ENCODE assay signal across 24 cellular contexts in genomic region chr10:82277591-82277990, GRCh38.
"Had no signal": no experiment of that assay in that cellular context is flagged by ENCODE, and none has a peak within 500 bp of the region (broad histone marks: within the 10 kb centered on the region; RNA-seq: fewer than 3 reads in every experiment).

No MANE protein-coding gene starts in this region.

- H3K9me3 Mint-ChIP-seq: activated CD4-positive, alpha-beta T cell treated with anti-CD3 and anti-CD28 coated beads, Interleukin-2, amount 10 ng/mL, durations not matched to agents 24 days and 14 days had no signal

- H3K27me3 ChIP-seq: ascending aorta, esophagus squamous epithelium, heart right ventricle, right lobe of liver, testis, upper lobe of left lung had no signal

- H3K27ac ChIP-seq: ascending aorta, esophagus squamous epithelium, heart right ventricle, psoas muscle, right lobe of liver, testis had no signal

- H3K4me3 Mint-ChIP-seq: activated CD4-positive, alpha-beta T cell treated with anti-CD3 and anti-CD28 coated beads, Interleukin-2, amount 10 ng/mL, durations not matched to agents 24 days and 14 days; activated CD8-positive, alpha-beta T cell treated with anti-CD3 and anti-CD28 coated beads, Interleukin-2, amount 10 ng/mL, durations not matched to agents 7 days and 5 days; activated T-cell treated with anti-CD3 and anti-CD28 coated beads, Interleukin-2, amount 50 U/mL, for 24 hours; dendritic cell treated with granulocyte-macrophage colony-stimulating factor and Interleukin-4, amounts not matched to agents 40 ng/mL and 50 ng/mL, for 4 days; immature natural killer cell; naive thymus-derived CD8-positive, alpha-beta T cell; stimulated activated effector memory CD8-positive, alpha-beta T cell treated with anti-CD3 and anti-CD28 coated beads, Interleukin-12 subunit alpha, Interleukin-12 subunit beta, amount 100 ng/mL, for 72 hours had no signal

- H3K4me3 ChIP-seq: ascending aorta, esophagus squamous epithelium, heart right ventricle, psoas muscle, right lobe of liver, testis, upper lobe of left lung had no signal

- H3K36me3 Mint-ChIP-seq: immature natural killer cell; naive thymus-derived CD8-positive, alpha-beta T cell; stimulated activated effector memory CD8-positive, alpha-beta T cell treated with anti-CD3 and anti-CD28 coated beads, Interleukin-12 subunit alpha, Interleukin-12 subunit beta, amount 100 ng/mL, for 72 hours had no signal

- H3K36me3 ChIP-seq: ascending aorta, esophagus squamous epithelium, heart right ventricle, right lobe of liver, upper lobe of left lung had no signal

- H3K27ac Mint-ChIP-seq: activated CD4-positive, alpha-beta T cell treated with anti-CD3 and anti-CD28 coated beads, Interleukin-2, amount 10 ng/mL, durations not matched to agents 24 days and 14 days; activated CD8-positive, alpha-beta T cell treated with anti-CD3 and anti-CD28 coated beads, Interleukin-2, amount 10 ng/mL, durations not matched to agents 7 days and 5 days; activated T-cell treated with anti-CD3 and anti-CD28 coated beads, Interleukin-2, amount 50 U/mL, for 24 hours; dendritic cell treated with granulocyte-macrophage colony-stimulating factor and Interleukin-4, amounts not matched to agents 40 ng/mL and 50 ng/mL, for 4 days; immature natural killer cell; naive thymus-derived CD8-positive, alpha-beta T cell; stimulated activated effector memory CD8-positive, alpha-beta T cell treated with anti-CD3 and anti-CD28 coated beads, Interleukin-12 subunit alpha, Interleukin-12 subunit beta, amount 100 ng/mL, for 72 hours had no signal

- DNase-seq: activated CD4-positive, alpha-beta T cell treated with anti-CD3 and anti-CD28 coated beads, Interleukin-2, amount 10 ng/mL, durations not matched to agents 24 days and 14 days; activated CD4-positive, CD25-positive, alpha-beta regulatory T cell; activated CD8-positive, alpha-beta T cell treated with anti-CD3 and anti-CD28 coated beads, Interleukin-2, amount 10 ng/mL, durations not matched to agents 7 days and 5 days; activated effector memory CD4-positive, alpha-beta T cell treated with Interleukin-2 at 50 U/mL for 16 hours; activated naive CD4-positive, alpha-beta T cell treated with anti-CD3 and anti-CD28 coated beads, Interleukin-2, amount 50 U/mL, for 16 hours; activated T-cell treated with anti-CD3 and anti-CD28 coated beads, Interleukin-2, amount 50 U/mL, for 24 hours; effector CD8-positive, alpha-beta T cell; esophagus squamous epithelium; heart right ventricle; immature natural killer cell; kidney glomerular epithelial cell; mesendoderm; naive thymus-derived CD8-positive, alpha-beta T cell; psoas muscle; right lobe of liver; stimulated activated CD4-positive, alpha-beta T cell treated with anti-CD3 and anti-CD28 coated beads, Interleukin-4, amount 100 ng/mL, for 24 hours; T-helper 1 cell; T-helper 9 cell; testis; upper lobe of left lung had no signal

- H3K27me3 Mint-ChIP-seq: activated CD4-positive, alpha-beta T cell treated with anti-CD3 and anti-CD28 coated beads, Interleukin-2, amount 10 ng/mL, durations not matched to agents 24 days and 14 days; activated T-cell treated with anti-CD3 and anti-CD28 coated beads, Interleukin-2, amount 50 U/mL, for 24 hours; dendritic cell treated with granulocyte-macrophage colony-stimulating factor and Interleukin-4, amounts not matched to agents 40 ng/mL and 50 ng/mL, for 4 days; naive thymus-derived CD8-positive, alpha-beta T cell had no signal

- H3K9me3 ChIP-seq: ascending aorta, esophagus squamous epithelium, heart right ventricle, psoas muscle, right lobe of liver, testis, upper lobe of left lung had no signal

- ATAC-seq: activated CD8-positive, alpha-beta T cell treated with anti-CD3 and anti-CD28 coated beads, Interleukin-2, amount 10 ng/mL, durations not matched to agents 7 days and 5 days; heart right ventricle; naive thymus-derived CD8-positive, alpha-beta T cell; psoas muscle; SK-N-SH treated with all-trans-retinoic acid at 6 μM for 48 hours; stimulated activated effector memory CD8-positive, alpha-beta T cell treated with anti-CD3 and anti-CD28 coated beads, Interleukin-12 subunit alpha, Interleukin-12 subunit beta, amount 100 ng/mL, for 72 hours had no signal

- H3K4me1 Mint-ChIP-seq: activated CD4-positive, alpha-beta T cell treated with anti-CD3 and anti-CD28 coated beads, Interleukin-2, amount 10 ng/mL, durations not matched to agents 24 days and 14 days; immature natural killer cell; naive thymus-derived CD8-positive, alpha-beta T cell; stimulated activated effector memory CD8-positive, alpha-beta T cell treated with anti-CD3 and anti-CD28 coated beads, Interleukin-12 subunit alpha, Interleukin-12 subunit beta, amount 100 ng/mL, for 72 hours had no signal

- H3K4me1 ChIP-seq: ascending aorta, esophagus squamous epithelium, heart right ventricle, psoas muscle, right lobe of liver, testis had no signal
